ENCODE assay signal across 33 cellular contexts in the genomic region with DNA sequence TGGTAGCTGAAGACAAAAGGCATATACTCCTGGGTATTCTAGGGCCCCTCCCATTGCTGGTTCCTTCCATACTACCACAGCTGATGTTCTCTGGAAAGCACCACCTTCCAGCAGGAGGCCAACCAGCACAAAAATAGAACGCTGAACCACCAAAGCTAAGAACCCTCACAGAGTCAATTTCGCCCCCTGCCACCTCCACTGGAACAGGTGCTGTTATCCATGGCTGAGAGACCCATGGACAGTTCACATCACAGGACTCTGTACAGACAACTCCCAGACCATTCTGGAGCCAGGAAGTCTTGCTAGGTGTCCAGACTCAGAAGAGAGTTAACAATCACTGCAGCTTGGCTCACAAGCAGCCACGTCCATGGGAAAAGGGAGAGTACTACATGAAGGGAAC.
DNase-seq lines count a peak whose midpoint lies in the region; ATAC-seq and TF ChIP-seq lines count a peak whose summit lies in the region.
"Had no signal": no experiment of that assay in that cellular context is flagged by ENCODE, and none has a peak within 500 bp of the region (broad histone marks: within the 10 kb centered on the region; RNA-seq: fewer than 3 reads in every experiment).

No MANE protein-coding gene starts in this region.

- H3K4me1 ChIP-seq in PC-9 (replicated peaks; ENCODE audit: insufficient read depth) (no peaks in the 10 kb centered on the region), neuronal stem cell (ENCODE audit: control insufficient read depth in 2 of 2, insufficient read depth in 1 of 2, low read depth in 1 of 2, low read length in 2 of 2) (peaks cover 0 to 2% of the 10 kb centered on the region in 2 donors)
- H3K4me1 ChIP-seq: A549; BE2C; BLaER1; BLaER1 treated with 17β-estradiol and CSF1 and Interleukin-3, amounts not matched to agents 10 nM and 100 nM; Caco-2 had no signal

- TF ChIP-seq CTCF in PC-9 (conservative IDR thresholded peaks at IDR 0.05) (no peak), coronary artery (IDR thresholded peaks at IDR 0.05) (no peak)

- CTCF ChIA-PET in PC-9 (lab: Charles Lee) = no interaction called here

- H2BK12ac ChIP-seq in neuronal stem cell (ENCODE audit: low read length) = no peak overlapping the region

- H3K36me3 ChIP-seq in PC-9 (ENCODE audit: low read depth) (no peaks in the 10 kb centered on the region), neuronal stem cell (replicated peaks in 1 of 2; ENCODE audit: control insufficient read depth in 2 of 2, insufficient read depth in 2 of 2, low read length in 2 of 2) (no peaks in the 10 kb centered on the region)
- H3K36me3 ChIP-seq: BE2C; BLaER1; BLaER1 treated with 17β-estradiol and CSF1 and Interleukin-3, amounts not matched to agents 10 nM and 100 nM had no signal

- no peak overlapping the region for H2BK120ac ChIP-seq in neuronal stem cell (ENCODE audit: low read depth, low read length)

- no peak overlapping the region for H2AK5ac ChIP-seq in neuronal stem cell (ENCODE audit: low read depth, low read length)

- peak overlapping the region; percentile 35; the same call in 1 of the 2 replicates for H2AFZ ChIP-seq in PC-9
- no peak overlapping the region for H2AFZ ChIP-seq in neuronal stem cell (ENCODE audit: low read length)

- no peaks in the 10 kb centered on the region for H3K9me2 ChIP-seq in PC-9 (ENCODE audit: insufficient read depth)

- no peaks in the 10 kb centered on the region for H3K79me1 ChIP-seq in neuronal stem cell (ENCODE audit: low read depth, low read length)

- no CpG with 5 or more reads among the region's 3 CpGs for WGBS in neuronal stem cell (ENCODE audit: extremely low coverage in 2 of 2, insufficient read length in 2 of 2, insufficient replicate concordance in 1 of 2), 2 donors

- H3K18ac ChIP-seq in neuronal stem cell (ENCODE audit: low read length) = no peak overlapping the region

- H3K4me3 ChIP-seq in PC-9 (no peak overlapping the region), coronary artery (no peak overlapping the region), neuronal stem cell (ENCODE audit: low read length in 2 of 2) (no peak overlapping the region)
- H3K4me3 ChIP-seq: A549; BLaER1; BLaER1 treated with 17β-estradiol and CSF1 and Interleukin-3, amounts not matched to agents 10 nM and 100 nM had no signal

- no peaks in the 10 kb centered on the region for H4K20me1 ChIP-seq in PC-9 (ENCODE audit: insufficient read depth)
- H4K20me1 ChIP-seq: BLaER1; BLaER1 treated with 17β-estradiol and CSF1 and Interleukin-3, amounts not matched to agents 10 nM and 100 nM had no signal

- H3K27ac ChIP-seq in PC-9 (no peak overlapping the region), coronary artery (no peak overlapping the region), neuronal stem cell (replicated peaks; ENCODE audit: low read length) (no peak overlapping the region)
- H3K27ac ChIP-seq: 22Rv1; A549; BLaER1; BLaER1 treated with 17β-estradiol and CSF1 and Interleukin-3, amounts not matched to agents 10 nM and 100 nM; C4-2B had no signal

- H3K79me2 ChIP-seq in PC-9 (ENCODE audit: low read depth) = no peaks in the 10 kb centered on the region

- no peak overlapping the region for H4K91ac ChIP-seq in neuronal stem cell (ENCODE audit: low read depth, low read length, poor library complexity)

- POLR2A ChIA-PET in PC-9 (lab: Charles Lee; ENCODE audit: unreplicated experiment) = no interaction called here

- no peak for ATAC-seq in GM21576 (IDR thresholded peaks at IDR 0.05; ENCODE audit: unreplicated experiment)
- ATAC-seq: A549; CD8-positive, alpha-beta T cell had no signal

- no peak overlapping the region for H2BK5ac ChIP-seq in neuronal stem cell (ENCODE audit: low read length)

- DNase-seq in PC-9 = no peak
- peak; percentile 54 for DNase-seq in coronary artery (ENCODE audit: low spot score)
- peak; percentile 53 for DNase-seq in myocyte (ENCODE audit: low read depth)
- no peak for DNase-seq in neuronal stem cell (ENCODE audit: low spot score)
- DNase-seq in erythroblast (lab: John Stamatoyannopoulos, UW) = no peak
- DNase-seq in occipital lobe (lab: John Stamatoyannopoulos, UW) = no peak
- DNase-seq in glomerular visceral epithelial cell (ENCODE audit: extremely low spot score) = no peak
- DNase-seq: 8988T; ACHN; AML-193; C1 segment of cervical spinal cord; Caco-2; Calu3; CD4-positive, alpha-beta memory T cell; CD4-positive, alpha-beta T cell; CD4-positive, CD25-positive, alpha-beta regulatory T cell; CD8-positive, alpha-beta memory T cell; CD8-positive, alpha-beta T cell; COR-L47; DMS 273 treated with DMSO at 0.1 percent for 48 hours; DMS153; DMS53; DMS79; DMS79 treated with DMSO at 0.1 percent for 48 hours; DND-41; EL had no signal

- H3K4ac ChIP-seq in neuronal stem cell (ENCODE audit: low read length) = no peak overlapping the region

- no peaks in the 10 kb centered on the region for H3F3A ChIP-seq in PC-9 (ENCODE audit: insufficient read depth, low read depth)

- 0 out of 2 replicates have a peak, but pooled peaks cover 4% of the 10 kb centered on the region for H3K9me3 ChIP-seq in PC-9 (ENCODE audit: insufficient read depth, low read depth)
- peaks cover 0 to under 1% of the 10 kb centered on the region in 2 donors for H3K9me3 ChIP-seq in neuronal stem cell (replicated peaks in 1 of 2; ENCODE audit: control insufficient read depth in 2 of 2, insufficient read depth in 1 of 2, low read depth in 1 of 2, low read length in 2 of 2)
- H3K9me3 ChIP-seq: A549, BE2C had no signal

- H4K8ac ChIP-seq in neuronal stem cell (ENCODE audit: low read depth, low read length) = no peak overlapping the region

- no TSS peak for BruUV-seq in PC-9 (replicated peaks; lab: Mats Ljungman, UMichigan)

- no peak overlapping the region for H3K4me2 ChIP-seq in PC-9
- no peak overlapping the region for H3K4me2 ChIP-seq in neuronal stem cell (ENCODE audit: insufficient read depth, low read length, poor library complexity, severe bottlenecking)
- H3K4me2 ChIP-seq: A549; BLaER1; BLaER1 treated with 17β-estradiol and CSF1 and Interleukin-3, amounts not matched to agents 10 nM and 100 nM had no signal

- TF ChIP-seq POLR2A in erythroblast (IDR thresholded peaks at IDR 0.05; ENCODE audit: low read length) = no peak

- no peak overlapping the region for H3K14ac ChIP-seq in neuronal stem cell (ENCODE audit: low read length)

- no peak overlapping the region for H3K9ac ChIP-seq in neuronal stem cell (ENCODE audit: low read depth, low read length, poor library complexity)
- H3K9ac ChIP-seq: BLaER1; BLaER1 treated with 17β-estradiol and CSF1 and Interleukin-3, amounts not matched to agents 10 nM and 100 nM had no signal

- H3K23ac ChIP-seq in neuronal stem cell (ENCODE audit: low read depth, low read length, poor library complexity) = peak overlapping the region; percentile 43

- intact Hi-C loops in PC-9 (cut with micrococcal nuclease; ENCODE audit: unreplicated experiment) = loop anchor here (1.0 kb wide), 1 partner anchor 12 kb away; no protein-coding TSS in a partner anchor

- no peaks in the 10 kb centered on the region for H3K27me3 ChIP-seq in PC-9 (ENCODE audit: insufficient read depth, low read depth)
- no peaks in the 10 kb centered on the region for H3K27me3 ChIP-seq in neuronal stem cell (ENCODE audit: control insufficient read depth in 3 of 3, insufficient read depth in 3 of 3, low read depth in 1 of 3, low read length in 3 of 3)
- H3K27me3 ChIP-seq: BE2C; BLaER1; BLaER1 treated with 17β-estradiol and CSF1 and Interleukin-3, amounts not matched to agents 10 nM and 100 nM had no signal

- H2BK15ac ChIP-seq in neuronal stem cell (ENCODE audit: low read length) = no peak overlapping the region

Comparison
In these comparisons a context has a peak if more than half of its experiments do, and no peak if none do; other contexts are left out.
1. DNase-seq: peak in coronary artery (single experiment) and myocyte (single experiment); none in PC-9 (0 of 2), neuronal stem cell (single experiment), erythroblast (0 of 2), occipital lobe (single experiment) and glomerular visceral epithelial cell (single experiment).